Comparison of ENCODE assay signal across 8 cellular contexts in genomic region chr16:85819245-85819644, GRCh38. TPM values are rescaled to one million over a fixed set of nuclear protein-coding genes. Genes with fewer than 3 reads are reported as not detected.
A peak's percentile ranks its signal among the peaks of the same experiment; 100 is the strongest.
DNase-seq lines count a peak whose midpoint lies in the region; ATAC-seq and TF ChIP-seq lines count a peak whose summit lies in the region.

No MANE protein-coding gene starts in this region.

- no peaks in the 10 kb centered on the region for H3K27me3 ChIP-seq in right atrium auricular region
- H3K27me3 ChIP-seq in sigmoid colon = peaks cover 0 to 14% (median 4%) of the 10 kb centered on the region in 3 donors

- peak; percentile 50 for DNase-seq in NCI-H1092 (lab: John Stamatoyannopoulos, UW)
- DNase-seq in T-helper 22 cell (ENCODE audit: low read depth) = peak; percentile 45
- peak; percentile 57 for DNase-seq in amniotic stem cell (lab: John Stamatoyannopoulos, UW)
- DNase-seq in right atrium auricular region (ENCODE audit: low spot score) = peak; percentile 78
- DNase-seq in sigmoid colon = peak; percentile 89
- DNase-seq in putamen (ENCODE audit: low spot score) = no peak

- intact Hi-C loops in sigmoid colon (cut with DNase I) = loop anchor here (2.0 kb wide), 1 partner anchor 702 kb away; no protein-coding TSS in a partner anchor

- H3K4me3 ChIP-seq in right atrium auricular region = no peak overlapping the region
- no peak overlapping the region for H3K4me3 ChIP-seq in sigmoid colon

- H3K9me3 ChIP-seq in right atrium auricular region = no peaks in the 10 kb centered on the region
- no peaks in the 10 kb centered on the region for H3K9me3 ChIP-seq in sigmoid colon

- no peak for ATAC-seq in GM19463 (IDR thresholded peaks at IDR 0.05; ENCODE audit: unreplicated experiment)

- TF ChIP-seq POLR2A in sigmoid colon (IDR thresholded peaks at IDR 0.05) = no peak

- TF ChIP-seq CTCF in GM12873 (IDR thresholded peaks at IDR 0.05; ENCODE audit: insufficient read depth, low read depth, low read length, missing control alignments) (peak; percentile 87), right atrium auricular region (IDR thresholded peaks at IDR 0.05) (peak; percentile 63 to 76), sigmoid colon (IDR thresholded peaks at IDR 0.05) (peak; percentile 46 to 69 (median 63))

- WGBS in sigmoid colon, 2 donors = 1 to 3% methylated on average over 10 of the region's 10 CpGs

- peaks cover 0 to 5% of the 10 kb centered on the region in 2 donors for H3K4me1 ChIP-seq in right atrium auricular region
- peaks cover 0 to 10% (median 0%) of the 10 kb centered on the region in 4 donors for H3K4me1 ChIP-seq in sigmoid colon

- TF ChIP-seq EP300 in sigmoid colon (IDR thresholded peaks at IDR 0.05) = no peak

- no peaks in the 10 kb centered on the region for H3K36me3 ChIP-seq in right atrium auricular region
- no peaks in the 10 kb centered on the region for H3K36me3 ChIP-seq in sigmoid colon

- H3K27ac ChIP-seq in right atrium auricular region (no peak overlapping the region), sigmoid colon (no peak overlapping the region)

RNA-seq across cellular contexts. Expression of gene COX4I1, which starts 19.8 kb away (rescaled TPM):
- total RNA-seq in right atrium auricular region (1,000 to 10,000 TPM; 1,383 to 1,567 TPM), sigmoid colon (100 to 1,000 TPM; 700 to 868 (median 716) TPM)
- 1,000 to 10,000 TPM; 1,379 to 1,922 (median 1,756) TPM for polyA plus RNA-seq in sigmoid colon

RNA-seq across cellular contexts. Expression of gene EMC8, which starts 19.9 kb away (rescaled TPM):
- total RNA-seq in right atrium auricular region = 10 to 100 TPM; 18.8 to 40.7 TPM
- 10 to 100 TPM; 23.2 to 38.8 (median 28.9) TPM for total RNA-seq in sigmoid colon
- 10 to 100 TPM; 13.8 to 23.7 (median 16.0) TPM for polyA plus RNA-seq in sigmoid colon
